In genomic region chrX:49840679-49841078, GRCh38 we compare ENCODE assay signal across 8 cellular contexts. TPM values are rescaled to one million over a fixed set of nuclear protein-coding genes. Genes with fewer than 3 reads are reported as not detected.
DNase-seq lines count a peak whose midpoint lies in the region; ATAC-seq and TF ChIP-seq lines count a peak whose summit lies in the region.
"Had no signal": no experiment of that assay in that cellular context is flagged by ENCODE, and none has a peak within 500 bp of the region (broad histone marks: within the 10 kb centered on the region; RNA-seq: fewer than 3 reads in every experiment).

No MANE protein-coding gene starts in this region.

- peak overlapping the region; percentile 52 for H2AFZ ChIP-seq in KMS-11 (ENCODE audit: low read depth)
- H2AFZ ChIP-seq in PC-9: no peak overlapping the region

- H4K20me1 ChIP-seq in KMS-11 (ENCODE audit: insufficient read depth) (no peaks in the 10 kb centered on the region), PC-9 (ENCODE audit: insufficient read depth) (no peaks in the 10 kb centered on the region)

- H3F3A ChIP-seq in PC-9 (ENCODE audit: insufficient read depth, low read depth): no peaks in the 10 kb centered on the region

- H3K4me3 ChIP-seq in KMS-11 (IDR thresholded peaks at IDR 0.05; ENCODE audit: insufficient read depth, low read depth, low read length): no peak overlapping the region
- no peak overlapping the region for H3K4me3 ChIP-seq in PC-9
- H3K4me3 ChIP-seq in left ventricle myocardium inferior: no peak overlapping the region
- H3K4me3 ChIP-seq: breast epithelium had no signal

- H3K27me3 ChIP-seq in KMS-11 (ENCODE audit: insufficient read depth, low read depth) (no peaks in the 10 kb centered on the region), PC-9 (ENCODE audit: insufficient read depth, low read depth) (no peaks in the 10 kb centered on the region), left ventricle myocardium inferior (ENCODE audit: low read depth) (no peaks in the 10 kb centered on the region)

- no peaks in the 10 kb centered on the region for H3K36me3 Mint-ChIP-seq in activated naive CD4-positive, alpha-beta T cell treated with anti-CD3 and anti-CD28 coated beads for 36 hours (ENCODE audit: low read depth)

- peaks cover 2% of the 10 kb centered on the region for H3K4me1 Mint-ChIP-seq in activated naive CD4-positive, alpha-beta T cell treated with anti-CD3 and anti-CD28 coated beads for 36 hours (ENCODE audit: low read depth)

- H3K27me3 Mint-ChIP-seq in activated naive CD4-positive, alpha-beta T cell treated with anti-CD3 and anti-CD28 coated beads for 36 hours (ENCODE audit: low read depth): no peaks in the 10 kb centered on the region

- DNase-seq in GM13977 (ENCODE audit: low spot score) (peak; percentile 34), PC-9 (peak in 1 of 2 experiments; percentile 23), left ventricle myocardium inferior (peak; percentile 36), putamen (ENCODE audit: low spot score) (peak; percentile 8)
- DNase-seq in activated naive CD4-positive, alpha-beta T cell treated with anti-CD3 and anti-CD28 coated beads for 36 hours: peak; percentile 79

- no peak overlapping the region for H3K27ac Mint-ChIP-seq in activated naive CD4-positive, alpha-beta T cell treated with anti-CD3 and anti-CD28 coated beads for 36 hours

- no peak overlapping the region for H3K4me3 Mint-ChIP-seq in activated naive CD4-positive, alpha-beta T cell treated with anti-CD3 and anti-CD28 coated beads for 36 hours

- TF ChIP-seq CTCF in GM13977 (IDR thresholded peaks at IDR 0.05; ENCODE audit: extremely low read depth, insufficient read depth, missing control alignments) (peak; percentile 52), KMS-11 (conservative IDR thresholded peaks at IDR 0.05; ENCODE audit: low read depth, low read length) (peak; percentile 57), PC-9 (conservative IDR thresholded peaks at IDR 0.05) (0 out of 2 replicates have a peak, but pooled peaks have one; percentile 33), left ventricle myocardium inferior (IDR thresholded peaks at IDR 0.05; ENCODE audit: borderline replicate concordance) (peak; percentile 48)

- H3K9me3 Mint-ChIP-seq in activated naive CD4-positive, alpha-beta T cell treated with anti-CD3 and anti-CD28 coated beads for 36 hours: no peaks in the 10 kb centered on the region

- H3K27ac ChIP-seq in KMS-11 (no peak overlapping the region), PC-9 (no peak overlapping the region), left ventricle myocardium inferior (replicated peaks) (no peak overlapping the region)
- H3K27ac ChIP-seq: breast epithelium had no signal

- intact Hi-C loops in PC-9 (cut with micrococcal nuclease; ENCODE audit: unreplicated experiment): no loop called here
- intact Hi-C loops in activated naive CD4-positive, alpha-beta T cell treated with anti-CD3 and anti-CD28 coated beads for 36 hours (cut with micrococcal nuclease): loop anchor here (1.0 to 10.0 kb wide), 3 partner anchors 36 to 646 kb away; no protein-coding TSS in a partner anchor
- intact Hi-C loops in left ventricle myocardium inferior (cut with micrococcal nuclease): no loop called here

- 0 out of 2 replicates have a peak overlapping the region, but pooled peaks have one; percentile 12 for H3K4me2 ChIP-seq in KMS-11
- H3K4me2 ChIP-seq in PC-9: no peak overlapping the region

- H3K9ac ChIP-seq in KMS-11: no peak overlapping the region

- CTCF ChIA-PET in PC-9 (lab: Charles Lee): no interaction called here
- CTCF ChIA-PET in activated naive CD4-positive, alpha-beta T cell treated with anti-CD3 and anti-CD28 coated beads for 36 hours (lab: Charles Lee): no interaction called here

- H3K9me2 ChIP-seq in PC-9 (ENCODE audit: insufficient read depth): no peaks in the 10 kb centered on the region

- H3K4me1 ChIP-seq in KMS-11 (ENCODE audit: low read depth, poor library complexity, severe bottlenecking) (peaks cover 5% of the 10 kb centered on the region), PC-9 (replicated peaks; ENCODE audit: insufficient read depth) (no peaks in the 10 kb centered on the region), left ventricle myocardium inferior (no peaks in the 10 kb centered on the region)
- H3K4me1 ChIP-seq: breast epithelium had no signal

- BruUV-seq in PC-9 (replicated peaks; lab: Mats Ljungman, UMichigan): no TSS peak

- POLR2A ChIA-PET in PC-9 (lab: Charles Lee; ENCODE audit: unreplicated experiment): no interaction called here

- in situ Hi-C loops in GM13977 (cut with MboI; ENCODE audit: low pct_unique_long_range_greater_than_20kb, low sequenced_read_pairs, unreplicated experiment): no loop called here

- H3K9me3 ChIP-seq in PC-9 (ENCODE audit: insufficient read depth, low read depth): no peaks in the 10 kb centered on the region
- H3K9me3 ChIP-seq in left ventricle myocardium inferior (replicated peaks): no peaks in the 10 kb centered on the region
- H3K9me3 ChIP-seq: breast epithelium had no signal

- no peak for ATAC-seq in HG03139 (IDR thresholded peaks at IDR 0.05; ENCODE audit: unreplicated experiment)

- no peaks in the 10 kb centered on the region for H3K36me3 ChIP-seq in KMS-11 (ENCODE audit: insufficient read depth)
- H3K36me3 ChIP-seq in PC-9 (ENCODE audit: low read depth): no peaks in the 10 kb centered on the region
- H3K36me3 ChIP-seq in left ventricle myocardium inferior: no peaks in the 10 kb centered on the region
- H3K36me3 ChIP-seq: breast epithelium had no signal

- H3K79me2 ChIP-seq in KMS-11 (ENCODE audit: insufficient read depth, low read depth): no peaks in the 10 kb centered on the region
- H3K79me2 ChIP-seq in PC-9 (ENCODE audit: low read depth): no peaks in the 10 kb centered on the region

RNA-seq across cellular contexts. Expression of gene PAGE4, which starts 11.6 kb away (rescaled TPM):
- total RNA-seq in PC-9 (2021) (not detected in 2 replicates), left ventricle myocardium inferior (not detected)
- not detected for total RNA-seq in activated naive CD4-positive, alpha-beta T cell treated with anti-CD3 and anti-CD28 coated beads for 36 hours
- total RNA-seq: breast epithelium had no signal

RNA-seq across cellular contexts. Expression of gene USP27X, which starts 38.6 kb away (rescaled TPM):
- total RNA-seq in PC-9 (2021): 1.1 and 1.3 TPM in 2 replicates
- 1 to 10 TPM; 1.7 to 1.9 TPM for total RNA-seq in activated naive CD4-positive, alpha-beta T cell treated with anti-CD3 and anti-CD28 coated beads for 36 hours
- total RNA-seq in left ventricle myocardium inferior: 1.8 TPM
